8 cellular contexts compared by ENCODE assay signal in the genomic region with DNA sequence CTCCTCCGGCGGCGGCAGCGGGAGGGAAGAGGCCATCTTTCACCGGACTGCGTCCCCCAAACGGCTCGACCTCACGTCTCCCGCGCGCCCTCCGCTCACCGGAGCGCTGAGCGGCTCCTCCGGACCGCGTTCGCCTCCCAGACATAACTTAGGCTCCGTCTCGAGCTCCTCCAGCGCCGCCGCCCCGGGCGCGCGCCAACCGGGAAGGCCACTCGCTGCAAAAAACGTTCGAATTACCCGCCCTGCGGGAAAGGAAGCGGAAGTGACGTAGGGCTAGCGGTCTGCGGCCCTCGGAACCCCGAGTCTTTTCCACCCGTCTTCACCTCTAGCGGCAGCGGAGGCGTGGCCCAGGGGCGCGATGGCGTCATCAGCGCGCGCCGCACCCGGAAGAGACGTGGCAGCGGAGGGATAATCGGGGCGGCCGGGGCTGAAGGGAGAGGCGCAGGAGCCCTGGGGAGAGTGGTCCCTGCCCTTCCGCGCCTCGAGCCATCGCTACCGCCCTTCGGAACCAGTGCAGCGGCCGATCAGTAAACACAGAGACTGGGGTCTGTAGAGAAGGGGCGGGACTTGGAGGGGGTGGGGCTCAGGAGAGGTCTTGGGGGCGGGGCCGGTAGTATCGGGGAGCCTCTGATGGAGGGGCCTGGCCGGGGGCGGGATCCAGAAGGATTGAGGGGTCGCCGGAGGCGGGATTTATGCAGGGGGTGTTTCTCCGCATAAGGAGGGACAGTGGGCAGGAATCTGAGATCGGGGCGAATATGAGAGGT. TPM values are rescaled to one million over a fixed set of nuclear protein-coding genes. Genes with fewer than 3 reads are reported as not detected.
A peak's percentile ranks its signal among the peaks of the same experiment; 100 is the strongest.
DNase-seq lines count a peak whose midpoint lies in the region; ATAC-seq and TF ChIP-seq lines count a peak whose summit lies in the region.

Gene CDCA5 (minus strand): TSS at position 207 of the 764 bp plus-strand sequence. CDS start 62 bp downstream, at position 145.
Gene ZFPL1 (plus strand): TSS at position 389 of the 764 bp plus-strand sequence. CDS start 477 bp downstream, outside the sequence.

- H3K9ac ChIP-seq in neural progenitor cell (peak within 1 kb of the TSS; percentile 90), stomach smooth muscle (ENCODE audit: low read length in 2 of 2) (peak within 1 kb of the TSS; percentile 77 to 88)

- peaks cover 4% of the 10 kb centered on the region for H3K27me3 Mint-ChIP-seq in neural progenitor cell (ENCODE audit: insufficient read depth, low read depth)

- H3K36me3 Mint-ChIP-seq in neural progenitor cell, result peaks cover 14% of the 10 kb centered on the region

- ATAC-seq in foreskin keratinocyte, result peak; percentile 80

- H3K9me3 ChIP-seq in neural progenitor cell (ENCODE audit: low read depth) (no peaks in the 10 kb centered on the region), stomach smooth muscle (ENCODE audit: control insufficient read depth in 2 of 2, low read length in 2 of 2) (no peaks in the 10 kb centered on the region)

- H4K20me1 ChIP-seq in neural progenitor cell (ENCODE audit: low read depth), result no peaks in the 10 kb centered on the region

- CTCF ChIA-PET in HEK293T (lab: Yijun Ruan, JAX), result interaction anchor here (1.1 to 2.0 kb wide), 2 partner anchors 33 to 69 kb away, joined by 3 to 6 read pairs; partner anchors contain the start of gene ZNHIT2

- peak within 1 kb of the TSS; percentile 98 for H3K4me3 Mint-ChIP-seq in neural progenitor cell

- H3K27ac Mint-ChIP-seq in neural progenitor cell, result peak within 1 kb of the TSS; percentile 96

- H3K4me1 ChIP-seq in foreskin keratinocyte, result no peaks in the 10 kb centered on the region
- H3K4me1 ChIP-seq in neural progenitor cell, result peaks cover 14% of the 10 kb centered on the region
- peaks cover 21% of the 10 kb centered on the region for H3K4me1 ChIP-seq in stomach smooth muscle (ENCODE audit: control insufficient read depth, insufficient read depth, low read length)

- H3F3A ChIP-seq in neural progenitor cell (ENCODE audit: low read depth), result peaks cover 19% of the 10 kb centered on the region

- peak; percentile 87 for DNase-seq in GF-D8 (lab: John Stamatoyannopoulos, UW)
- peak; percentile 99 for DNase-seq in HEK293T (ENCODE audit: extremely low spot score)
- DNase-seq in NAMALWA (ENCODE audit: low spot score), result peak; percentile 97
- peak; percentile 91 for DNase-seq in SK-MEL-5 (ENCODE audit: low read depth, low spot score)
- peak; percentile 97 for DNase-seq in activated naive CD4-positive, alpha-beta T cell treated with Interleukin-2 at 50 U/mL for 16 hours
- DNase-seq in foreskin keratinocyte, result peak; percentile 71 to 87
- peak; percentile 98 for DNase-seq in neural progenitor cell (ENCODE audit: low spot score)

- POLR2A ChIA-PET in HEK293T (lab: Yijun Ruan, JAX), result interaction anchor here (1.3 to 2.4 kb wide), 7 partner anchors 11 to 87 kb away, joined by 3 to 11 read pairs (median 5); partner anchors contain the start of genes ARL2, BATF2, FAU and MRPL49

- H3K27ac ChIP-seq in foreskin keratinocyte (peak within 1 kb of the TSS; percentile 85), neural progenitor cell (peak within 1 kb of the TSS; percentile 93), stomach smooth muscle (ENCODE audit: low read length) (peak within 1 kb of the TSS; percentile 80)

- H3K27me3 ChIP-seq in foreskin keratinocyte (no peaks in the 10 kb centered on the region), neural progenitor cell (no peaks in the 10 kb centered on the region), stomach smooth muscle (ENCODE audit: control insufficient read depth in 1 of 2, insufficient read depth in 2 of 2, low read length in 2 of 2) (no peaks in the 10 kb centered on the region)

- peak within 1 kb of the TSS; percentile 96 for H3K4me2 ChIP-seq in neural progenitor cell

- no peaks in the 10 kb centered on the region for H3K9me3 Mint-ChIP-seq in neural progenitor cell

- in situ Hi-C loops in SK-MEL-5 (cut with HindIII; ENCODE audit: low pct_unique_long_range_greater_than_20kb, low sequenced_read_pairs), result no loop called here

- H2AFZ ChIP-seq in neural progenitor cell (replicated peaks), result peak within 1 kb of the TSS; percentile 83

- TF ChIP-seq CTCF in foreskin keratinocyte (conservative IDR thresholded peaks at IDR 0.05) (peak; percentile 12), neural progenitor cell (IDR thresholded peaks at IDR 0.05) (no peak)

- H3K4me1 Mint-ChIP-seq in neural progenitor cell, result peaks cover 23% of the 10 kb centered on the region

- H3K36me3 ChIP-seq in neural progenitor cell, result peaks cover 5% of the 10 kb centered on the region
- peaks cover 27 to 32% of the 10 kb centered on the region in 2 donors for H3K36me3 ChIP-seq in stomach smooth muscle (ENCODE audit: control insufficient read depth in 2 of 2, insufficient read depth in 2 of 2, low read length in 2 of 2)

- peak within 1 kb of the TSS; percentile 91 for H3K4me3 ChIP-seq in neural progenitor cell
- H3K4me3 ChIP-seq in stomach smooth muscle (ENCODE audit: low read length in 2 of 2), result peak within 1 kb of the TSS; percentile 79 to 85

- peaks cover 50% of the 10 kb centered on the region for H3K79me2 ChIP-seq in neural progenitor cell (ENCODE audit: low read depth)

TF ChIP-seq in HEK293T, 16 proteins besides CTCF, POLR2A, EP300 and RAD21:
- TF ChIP-seq ELF4 (IDR thresholded peaks at IDR 0.05) (peak; percentile 83), LEF1 (IDR thresholded peaks at IDR 0.05; ENCODE audit: borderline replicate concordance) (no peak), L3MBTL2 (conservative IDR thresholded peaks at IDR 0.05) (peak; percentile 39; the same call in 1 of the 2 replicates)

RNA-seq across cellular contexts. Expression of gene CDCA5, which starts in this region (rescaled TPM):
- 18.8 and 21.7 TPM in 2 replicates for total RNA-seq in SK-MEL-5 (2014; rRNA removed; shearing (Covaris generic))
- polyA plus RNA-seq in SK-MEL-5 (2015; cell fraction: cytosol; rRNA removed), result 38.5 and 44.3 TPM in 2 replicates
- 48.2 and 63.5 TPM in 2 replicates for polyA plus RNA-seq in SK-MEL-5 (2015; cell fraction: nucleus; rRNA removed)
- 37.4 and 42.8 TPM in 2 replicates for total RNA-seq in foreskin keratinocyte
- polyA plus RNA-seq in foreskin keratinocyte, result 33.3 and 43.4 TPM in 2 replicates
- total RNA-seq in neural progenitor cell (ENCODE audit: low replicate concordance), result 46.7 and 57.3 TPM in 2 replicates

RNA-seq across cellular contexts. Expression of gene ZFPL1, which starts in this region (rescaled TPM):
- 22.2 and 23.8 TPM in 2 replicates for total RNA-seq in SK-MEL-5 (2014; rRNA removed; shearing (Covaris generic))
- polyA plus RNA-seq in SK-MEL-5 (2015; cell fraction: cytosol; rRNA removed), result 28.4 and 36.5 TPM in 2 replicates
- 71.2 and 94.2 TPM in 2 replicates for polyA plus RNA-seq in SK-MEL-5 (2015; cell fraction: nucleus; rRNA removed)
- total RNA-seq in foreskin keratinocyte (35.4 and 39.8 TPM in 2 replicates), neural progenitor cell (ENCODE audit: low replicate concordance) (12.6 and 36.1 TPM in 2 replicates)
- polyA plus RNA-seq in foreskin keratinocyte, result 48.3 and 57.2 TPM in 2 replicates

Comparison
In these comparisons a context has a peak if more than half of its experiments do, and no peak if none do; other contexts are left out.
1. Peak in every context shown above with its lines: DNase-seq, ATAC-seq, H3K4me3 ChIP-seq and H3K27ac ChIP-seq.